In genomic region chr4:138910201-138910913, GRCh38 we compare ENCODE assay signal across 9 cellular contexts.
DNase-seq lines count a peak whose midpoint lies in the region; ATAC-seq, FAIRE-seq and TF ChIP-seq lines count a peak whose summit lies in the region.
"Had no signal": no experiment of that assay in that cellular context is flagged by ENCODE, and none has a peak within 500 bp of the region (broad histone marks: within the 10 kb centered on the region; RNA-seq: fewer than 3 reads in every experiment).

No MANE protein-coding gene starts in this region.

- peaks cover 2% of the 10 kb centered on the region for H3K27me3 Mint-ChIP-seq in astrocyte (ENCODE audit: low read depth, unreplicated experiment)

- H3K4me3 ChIP-seq in astrocyte (ENCODE audit: insufficient read depth, low read depth, low read length) (no peak overlapping the region), lung (no peak overlapping the region), OCI-LY7 (ENCODE audit: low read depth, low read length, poor library complexity, severe bottlenecking) (no peak overlapping the region), tibial nerve (no peak overlapping the region)

- DNase-seq in A172 (ENCODE audit: low spot score) (peak; percentile 64), NCI-H1105 treated with DMSO at 0.1 percent for 48 hours (lab: John Stamatoyannopoulos, UW) (peak; percentile 94), astrocyte (ENCODE audit: low read depth) (peak; percentile 63), lung (ENCODE audit: low spot score) (no peak), OCI-LY7 (ENCODE audit: low spot score) (no peak), tibial nerve (ENCODE audit: low spot score in 2 of 2) (no peak), LoVo (ENCODE audit: low spot score) (no peak)
- no peak for DNase-seq in stimulated activated CD8-positive, alpha-beta memory T cell treated with anti-CD3 and anti-CD28 coated beads, Interleukin-4, amount 100 ng/mL, for 48 hours

- H3K36me3 Mint-ChIP-seq in astrocyte (ENCODE audit: low read depth, unreplicated experiment) = no peaks in the 10 kb centered on the region

- H3K79me2 ChIP-seq in astrocyte (ENCODE audit: insufficient read depth, low read length) (no peaks in the 10 kb centered on the region), OCI-LY7 (ENCODE audit: insufficient read depth, low read depth, low read length) (no peaks in the 10 kb centered on the region)

- peaks cover 12% of the 10 kb centered on the region for H3K4me1 Mint-ChIP-seq in astrocyte (ENCODE audit: low read depth, unreplicated experiment)

- H3K27ac Mint-ChIP-seq in astrocyte (ENCODE audit: unreplicated experiment) = peak overlapping the region; percentile 77
- H3K27ac Mint-ChIP-seq: CD14-positive monocyte had no signal

- H2AFZ ChIP-seq in astrocyte (ENCODE audit: low read depth, low read length) (peak overlapping the region; percentile 19), OCI-LY7 (ENCODE audit: low read length) (no peak overlapping the region)

- H4K20me1 ChIP-seq in astrocyte (ENCODE audit: insufficient read depth, low read length) (no peaks in the 10 kb centered on the region), OCI-LY7 (ENCODE audit: insufficient read depth, low read length) (no peaks in the 10 kb centered on the region)

- no peaks in the 10 kb centered on the region for H3K9me2 ChIP-seq in OCI-LY7 (ENCODE audit: insufficient read depth, low read length)

- H3K9me3 Mint-ChIP-seq in astrocyte (ENCODE audit: unreplicated experiment) = no peaks in the 10 kb centered on the region
- H3K9me3 Mint-ChIP-seq: CD14-positive monocyte had no signal

- FAIRE-seq in astrocyte (lab: Jason Lieb, UNC) = no peak

- ATAC-seq in lung (ENCODE audit: insufficient read depth, low FRiP score) = peak; percentile 15

- BruUV-seq in OCI-LY7 (replicated peaks; lab: Mats Ljungman, UMichigan) = no TSS peak

- H3K27me3 ChIP-seq in astrocyte (ENCODE audit: insufficient read depth, low read length) (no peaks in the 10 kb centered on the region), lung (ENCODE audit: control insufficient read depth, insufficient read depth) (no peaks in the 10 kb centered on the region), tibial nerve (no peaks in the 10 kb centered on the region)

- TF ChIP-seq CTCF in astrocyte (IDR thresholded peaks at IDR 0.05; ENCODE audit: insufficient read depth, low read depth, low read length) (no peak), lung (IDR thresholded peaks at IDR 0.05; ENCODE audit: control extremely low read depth, extremely low read depth) (no peak), OCI-LY7 (conservative IDR thresholded peaks at IDR 0.05; ENCODE audit: low read length) (no peak), tibial nerve (IDR thresholded peaks at IDR 0.05) (no peak)

- TF ChIP-seq EP300 in tibial nerve (IDR thresholded peaks at IDR 0.05) = no peak

- CTCF ChIA-PET in OCI-LY7 (lab: Charles Lee; ENCODE audit: unreplicated experiment) = no interaction called here

- peak overlapping the region; percentile 67 for H3K9ac ChIP-seq in astrocyte (ENCODE audit: low read length)

- no peak for TF ChIP-seq POLR2A in tibial nerve (IDR thresholded peaks at IDR 0.05)

- H3K4me3 Mint-ChIP-seq in astrocyte (ENCODE audit: unreplicated experiment) = no peak overlapping the region
- H3K4me3 Mint-ChIP-seq: CD14-positive monocyte had no signal

- 54 to 64% methylated on average over 6 of the region's 6 CpGs for WGBS in lung, 2 donors
- WGBS in tibial nerve, 2 donors = 49 to 58% methylated on average over 6 of the region's 6 CpGs

- peak overlapping the region; percentile 76 for H3K4me2 ChIP-seq in astrocyte (ENCODE audit: low read length)
- no peak overlapping the region for H3K4me2 ChIP-seq in OCI-LY7 (ENCODE audit: low read length)

- H3K9me3 ChIP-seq in astrocyte (ENCODE audit: insufficient read depth, low read depth, low read length) = no peaks in the 10 kb centered on the region
- H3K9me3 ChIP-seq in lung (ENCODE audit: control insufficient read depth in 2 of 2, insufficient read depth in 1 of 2, low read length in 1 of 2) = no peaks in the 10 kb centered on the region
- no peaks in the 10 kb centered on the region for H3K9me3 ChIP-seq in OCI-LY7 (ENCODE audit: low read length)
- H3K9me3 ChIP-seq in tibial nerve = no peaks in the 10 kb centered on the region

- H3K36me3 ChIP-seq in astrocyte (ENCODE audit: insufficient read depth, low read length) (no peaks in the 10 kb centered on the region), lung (ENCODE audit: control insufficient read depth in 2 of 2, insufficient read depth in 2 of 2, low read length in 2 of 2) (no peaks in the 10 kb centered on the region), OCI-LY7 (ENCODE audit: insufficient read depth, low read length) (no peaks in the 10 kb centered on the region), tibial nerve (no peaks in the 10 kb centered on the region)

- POLR2A ChIA-PET in OCI-LY7 (lab: Charles Lee) = interaction anchor here (0.6 to 1.3 kb wide), 4 partner anchors 17 to 698 kb away, joined by 3 to 6 read pairs (median 4); no protein-coding TSS in a partner anchor

- H3K27ac ChIP-seq in astrocyte (ENCODE audit: low read depth, low read length) (peak overlapping the region; percentile 69), lung (ENCODE audit: low read depth in 1 of 2, low read length in 1 of 2) (peak overlapping the region; percentile 49 to 94), OCI-LY7 (ENCODE audit: low read depth, low read length, poor library complexity, severe bottlenecking) (no peak overlapping the region), tibial nerve (peak overlapping the region in 1 of 4 donors; percentile 3)

- intact Hi-C loops in OCI-LY7 (cut with micrococcal nuclease; ENCODE audit: unreplicated experiment) = no loop called here

- H3K4me1 ChIP-seq in astrocyte (ENCODE audit: insufficient read depth, low read length) = peaks cover 14% of the 10 kb centered on the region
- H3K4me1 ChIP-seq in lung (ENCODE audit: control insufficient read depth in 2 of 2, insufficient read depth in 2 of 2, low read length in 2 of 2) = peaks cover 4 to 9% of the 10 kb centered on the region in 2 donors
- no peaks in the 10 kb centered on the region for H3K4me1 ChIP-seq in OCI-LY7 (ENCODE audit: insufficient read depth, low read length, poor library complexity, severe bottlenecking)
- H3K4me1 ChIP-seq in tibial nerve = peaks cover 0 to 17% (median 6%) of the 10 kb centered on the region in 4 donors

Comparison
In these comparisons a context has a peak if more than half of its experiments do, and no peak if none do; other contexts are left out.
1. DNase-seq: peak in A172 (single experiment), NCI-H1105 treated with DMSO at 0.1 percent for 48 hours (single experiment) and astrocyte (single experiment); none in lung (single experiment), OCI-LY7 (single experiment), tibial nerve (0 of 2), LoVo (single experiment) and stimulated activated CD8-positive, alpha-beta memory T cell treated with anti-CD3 and anti-CD28 coated beads, Interleukin-4, amount 100 ng/mL, for 48 hours (single experiment).